10 cellular contexts compared by ENCODE assay signal in the genomic region with DNA sequence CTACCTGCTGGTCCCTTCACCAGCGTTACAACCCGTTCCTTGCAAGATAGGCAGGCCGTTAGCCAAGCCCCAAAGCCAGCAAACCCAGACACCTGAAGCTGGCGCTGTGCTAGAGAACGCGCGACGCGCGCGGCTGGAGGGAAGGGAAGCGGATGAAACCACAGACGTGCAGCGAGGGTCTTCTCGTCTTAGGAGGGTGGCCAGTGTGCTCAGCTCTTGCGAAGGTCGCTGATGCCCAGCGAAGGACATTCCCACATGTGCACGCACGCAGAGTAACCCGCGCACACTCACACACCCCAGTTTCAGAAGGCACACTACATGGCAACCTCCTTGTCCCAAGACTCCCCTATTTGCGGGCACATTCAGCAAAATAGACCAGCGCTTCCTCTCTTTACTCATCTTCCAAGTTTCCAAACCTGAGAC. TPM values are rescaled to one million over a fixed set of nuclear protein-coding genes. Genes with fewer than 3 reads are reported as not detected.
DNase-seq lines count a peak whose midpoint lies in the region; ATAC-seq lines count a peak whose summit lies in the region.
"Had no signal": no experiment of that assay in that cellular context is flagged by ENCODE, and none has a peak within 500 bp of the region (broad histone marks: within the 10 kb centered on the region; RNA-seq: fewer than 3 reads in every experiment).

No MANE protein-coding gene starts in this region.

- ATAC-seq in T-helper 17 cell = no peak
- peak; percentile 33 for ATAC-seq in sciatic nerve

- H3K9me3 ChIP-seq in GM23248 (ENCODE audit: low read depth) (no peaks in the 10 kb centered on the region), T-helper 17 cell (ENCODE audit: control insufficient read depth, low read length, poor library complexity, severe bottlenecking) (no peaks in the 10 kb centered on the region)

- H3K4me1 Mint-ChIP-seq in T-helper 17 cell = peaks cover 10% of the 10 kb centered on the region

- intact Hi-C loops in sciatic nerve (cut with DNase I) = no loop called here

- H3K4me3 ChIP-seq in GM23248 = peak overlapping the region; percentile 78

- DNase-seq in GM23248 (no peak), T-helper 17 cell (no peak), iPS DF 19.7 (ENCODE audit: low read depth, low spot score) (peak; percentile 23), sciatic nerve (ENCODE audit: low spot score) (peak; percentile 54), SHP77 treated with DMSO at 0.1 percent for 48 hours (lab: John Stamatoyannopoulos, UW) (no peak), GF-D8 (lab: John Stamatoyannopoulos, UW) (no peak), middle frontal gyrus (ENCODE audit: extremely low spot score, low spot score) (no peak), GM19238 (ENCODE audit: insufficient read length, low spot score) (no peak)

- no peaks in the 10 kb centered on the region for H3K36me3 ChIP-seq in GM23248 (ENCODE audit: low read depth)

- H4K20me1 ChIP-seq in GM23248 (ENCODE audit: insufficient read depth) = no peaks in the 10 kb centered on the region

- no peak overlapping the region for H3K27ac Mint-ChIP-seq in T-helper 17 cell
- H3K27ac Mint-ChIP-seq: memory B cell; stimulated activated naive CD8-positive, alpha-beta T cell treated with anti-CD3 and anti-CD28 coated beads, Interleukin-15, Interleukin-2, amounts not matched to agents 100 ng/mL and 50 ng/mL, for 24 hours had no signal

- peak overlapping the region; percentile 64 for H3K4me3 Mint-ChIP-seq in T-helper 17 cell
- H3K4me3 Mint-ChIP-seq: stimulated activated naive CD8-positive, alpha-beta T cell treated with anti-CD3 and anti-CD28 coated beads, Interleukin-15, Interleukin-2, amounts not matched to agents 100 ng/mL and 50 ng/mL, for 24 hours had no signal

- 0 out of 2 replicates have a peak, but pooled peaks cover 3% of the 10 kb centered on the region for H3K27me3 ChIP-seq in GM23248 (replicated peaks; ENCODE audit: insufficient read depth)

- 35 to 40% methylated on average over 24 of the region's 24 CpGs for WGBS in GM23248 (ENCODE audit: low coverage in 1 of 2, low lambda C conversion rate in 2 of 2, missing lambda C conversion rate in 2 of 2), 2 experiments

- peaks cover 51% of the 10 kb centered on the region for H3K27me3 Mint-ChIP-seq in T-helper 17 cell

- no peaks in the 10 kb centered on the region for H3F3A ChIP-seq in GM23248 (ENCODE audit: insufficient read depth)

- no peaks in the 10 kb centered on the region for H3K9me2 ChIP-seq in GM23248 (ENCODE audit: insufficient read depth)

- H3K79me2 ChIP-seq in GM23248 (ENCODE audit: insufficient read depth) = no peaks in the 10 kb centered on the region

- in situ Hi-C loops in GM23248 (cut with MboI) = no loop called here

- H2AFZ ChIP-seq in GM23248 = peak overlapping the region; percentile 90

- H3K4me1 ChIP-seq in GM23248 (ENCODE audit: insufficient read depth) = peaks cover 6% of the 10 kb centered on the region; the same call in 1 of the 2 replicates

- peak overlapping the region; percentile 84 for H3K4me2 ChIP-seq in GM23248 (ENCODE audit: unreplicated experiment)

- H3K36me3 Mint-ChIP-seq in T-helper 17 cell (ENCODE audit: low read depth) = no peaks in the 10 kb centered on the region
- H3K36me3 Mint-ChIP-seq: memory B cell had no signal

- H3K9ac ChIP-seq in GM23248 = peak overlapping the region; percentile 26; the same call in 1 of the 2 replicates

- no peak overlapping the region for H3K27ac ChIP-seq in GM23248

RNA-seq across cellular contexts. Expression of a gene that starts 0.9 kb away (rescaled TPM):
- total RNA-seq in GM23248 (2014; rRNA removed; shearing (Covaris generic)) = not detected in 2 replicates
- 0.04 TPM in 2 replicates for polyA plus RNA-seq in GM23248 (2016; fragmentation: Nextera tagmentation; extraction: Ambion mirVana)
- total RNA-seq in T-helper 17 cell (not detected), sciatic nerve (0.53 TPM)

Comparison
In these comparisons a context has a peak if more than half of its experiments do, and no peak if none do; other contexts are left out.
1. DNase-seq: peak in iPS DF 19.7 (single experiment) and sciatic nerve (single experiment); none in GM23248 (single experiment), T-helper 17 cell (0 of 3), SHP77 treated with DMSO at 0.1 percent for 48 hours (single experiment), GF-D8 (single experiment), middle frontal gyrus (single experiment) and GM19238 (single experiment).